ENCODE assay signal across 23 cellular contexts in the genomic region with DNA sequence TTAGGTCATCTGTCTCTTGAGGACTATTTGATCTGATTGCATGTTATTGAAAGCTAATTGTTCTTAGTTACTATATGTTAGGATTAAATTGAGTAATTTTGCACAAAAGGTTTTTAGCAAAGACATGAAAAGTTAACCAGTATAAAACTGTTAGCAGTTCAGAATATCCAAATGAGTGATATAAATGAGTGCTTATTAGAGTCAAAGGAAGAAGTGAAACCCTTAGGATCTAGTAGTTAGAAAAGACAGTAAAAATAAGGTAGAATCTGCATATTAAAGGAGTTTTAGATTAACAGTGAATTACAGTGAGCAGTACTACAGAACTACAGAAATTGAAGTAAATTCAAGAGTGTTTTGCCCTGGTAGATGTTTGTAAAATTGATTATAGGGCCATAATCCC. TPM values are rescaled to one million over a fixed set of nuclear protein-coding genes. Genes with fewer than 3 reads are reported as not detected.
DNase-seq lines count a peak whose midpoint lies in the region; ATAC-seq and TF ChIP-seq lines count a peak whose summit lies in the region.
"Had no signal": no experiment of that assay in that cellular context is flagged by ENCODE, and none has a peak within 500 bp of the region (broad histone marks: within the 10 kb centered on the region; RNA-seq: fewer than 3 reads in every experiment).

No MANE protein-coding gene starts in this region.

- peak overlapping the region; percentile 17 for H3K4me2 ChIP-seq in SU-DHL-6 (ENCODE audit: low read depth, low read length, poor library complexity, severe bottlenecking)

- peaks cover 55 to 95% (median 78%) of the 10 kb centered on the region in 4 donors for H3K4me1 Mint-ChIP-seq in CD4-positive, alpha-beta memory T cell
- H3K4me1 Mint-ChIP-seq in effector memory CD8-positive, alpha-beta T cell (ENCODE audit: low read depth in 2 of 2): peaks cover 64 to 88% of the 10 kb centered on the region in 2 donors

- H3K9ac ChIP-seq in SU-DHL-6 (ENCODE audit: low read length): no peak overlapping the region
- H3K9ac ChIP-seq: parathyroid adenoma had no signal

- peaks cover 0 to 3% of the 10 kb centered on the region in 2 donors for H3K9me3 ChIP-seq in CD4-positive, alpha-beta memory T cell (ENCODE audit: control insufficient read depth in 1 of 2, low read length in 2 of 2)
- H3K9me3 ChIP-seq in SU-DHL-6 (ENCODE audit: insufficient read depth, low read length): no peaks in the 10 kb centered on the region
- no peaks in the 10 kb centered on the region for H3K9me3 ChIP-seq in vagina
- H3K9me3 ChIP-seq: adrenal gland, suprapubic skin had no signal

- CTCF ChIA-PET in CD4-positive, alpha-beta memory T cell (lab: Charles Lee; ENCODE audit: partially characterized antibody): no interaction called here

- DNase-seq in CD4-positive, alpha-beta memory T cell: no peak
- DNase-seq in effector memory CD8-positive, alpha-beta T cell: no peak
- no peak for DNase-seq in vagina (ENCODE audit: extremely low spot score in 2 of 2)
- DNase-seq in activated CD8-positive, alpha-beta memory T cell treated with anti-CD3 and anti-CD28 coated beads, Interleukin-2, amount 50 U/mL, for 48 hours: no peak
- DNase-seq in stimulated activated CD4-positive, alpha-beta T cell treated with anti-CD3 and anti-CD28 coated beads, Interleukin-2, amount 100 ng/mL, for 24 hours: no peak
- DNase-seq: activated CD8-positive, alpha-beta memory T cell treated with anti-CD3 and anti-CD28 coated beads, Interleukin-2, amount 50 U/mL, for 4 hours; adrenal gland; Calu3; central memory CD4-positive, alpha-beta T cell; effector memory CD4-positive, alpha-beta T cell; H9; left ventricle myocardium inferior; NCI-H1092 treated with DMSO at 0.1 percent for 48 hours; NCI-H524 treated with DMSO at 0.1 percent for 48 hours; SIG-M5; stimulated activated CD4-positive, alpha-beta T cell treated with anti-CD3 and anti-CD28 coated beads, Interleukin-4, amount 100 ng/mL, for 1 hour; T-helper 2 cell had no signal

- H2AFZ ChIP-seq in ACC112 (ENCODE audit: low read length, unreplicated experiment): no peak overlapping the region
- H2AFZ ChIP-seq in SU-DHL-6 (ENCODE audit: low read depth, low read length, severe bottlenecking): no peak overlapping the region
- H2AFZ ChIP-seq: parathyroid adenoma had no signal

- H3K36me3 ChIP-seq in ACC112 (ENCODE audit: insufficient read depth, low read length) (peaks cover 32% of the 10 kb centered on the region), SU-DHL-6 (ENCODE audit: low read length) (peaks cover 22% of the 10 kb centered on the region), vagina (peaks cover 0 to 3% of the 10 kb centered on the region in 2 donors)
- H3K36me3 ChIP-seq in CD4-positive, alpha-beta memory T cell (ENCODE audit: insufficient read depth, low read length): peaks cover 20% of the 10 kb centered on the region
- H3K36me3 ChIP-seq: adrenal gland had no signal

- TF ChIP-seq POLR2A in vagina (IDR thresholded peaks at IDR 0.05): no peak

- peaks cover 38 to 52% of the 10 kb centered on the region in 2 donors for H3K36me3 Mint-ChIP-seq in CD4-positive, alpha-beta memory T cell
- H3K36me3 Mint-ChIP-seq in effector memory CD8-positive, alpha-beta T cell (ENCODE audit: insufficient read depth): peaks cover 68% of the 10 kb centered on the region

- peaks cover 24% of the 10 kb centered on the region for H4K20me1 ChIP-seq in SU-DHL-6 (ENCODE audit: low read depth, low read length)

- H3K27me3 Mint-ChIP-seq in CD4-positive, alpha-beta memory T cell: no peaks in the 10 kb centered on the region
- no peaks in the 10 kb centered on the region for H3K27me3 Mint-ChIP-seq in effector memory CD8-positive, alpha-beta T cell

- H3K27ac Mint-ChIP-seq in CD4-positive, alpha-beta memory T cell: peak overlapping the region in 6 of 7 donors; percentile 14 to 75 (median 62)
- H3K27ac Mint-ChIP-seq in effector memory CD8-positive, alpha-beta T cell: peak overlapping the region; percentile 15 to 93

- TF ChIP-seq CTCF in SU-DHL-6 (IDR thresholded peaks at IDR 0.05; ENCODE audit: insufficient read depth, low read length, poor library complexity, severe bottlenecking) (no peak), vagina (IDR thresholded peaks at IDR 0.05) (no peak)

- H3K27ac ChIP-seq in ACC112 (ENCODE audit: low read depth, low read length): 0 out of 2 replicates have a peak overlapping the region, but pooled peaks have one; percentile 4
- no peak overlapping the region for H3K27ac ChIP-seq in CD4-positive, alpha-beta memory T cell (ENCODE audit: low read depth, low read length)
- no peak overlapping the region; the same call in 1 of the 2 replicates for H3K27ac ChIP-seq in SU-DHL-6 (ENCODE audit: low read depth, low read length)
- H3K27ac ChIP-seq in vagina: no peak overlapping the region
- H3K27ac ChIP-seq: parathyroid adenoma, suprapubic skin had no signal

- H3K4me3 Mint-ChIP-seq in CD4-positive, alpha-beta memory T cell: peak overlapping the region in 5 of 8 donors; percentile 1 to 55 (median 29)
- H3K4me3 Mint-ChIP-seq in effector memory CD8-positive, alpha-beta T cell: peak overlapping the region; percentile 71 to 73
- H3K4me3 Mint-ChIP-seq: H9 had no signal

- peaks cover 2 to 12% (median 3%) of the 10 kb centered on the region in 8 donors for H3K9me3 Mint-ChIP-seq in CD4-positive, alpha-beta memory T cell
- peaks cover 0 to 2% of the 10 kb centered on the region in 2 donors for H3K9me3 Mint-ChIP-seq in effector memory CD8-positive, alpha-beta T cell

- POLR2A ChIA-PET in CD4-positive, alpha-beta memory T cell (lab: Charles Lee; ENCODE audit: partially characterized antibody): interaction anchor here (10.0 kb wide), 1 partner anchor 11 kb away, joined by 66 read pairs; the partner anchor contains the start of gene RAP1B

- ATAC-seq in effector memory CD8-positive, alpha-beta T cell (replicated peaks): no peak
- ATAC-seq in HG02981 (IDR thresholded peaks at IDR 0.05; ENCODE audit: unreplicated experiment): no peak
- ATAC-seq: activated CD4-positive, CD25-positive, alpha-beta regulatory T cell treated with anti-CD3 and anti-CD28 coated beads, Interleukin-2, amount 50 U/mL, for 24 hours had no signal

- intact Hi-C loops in CD4-positive, alpha-beta memory T cell (cut with micrococcal nuclease): loop anchor here (2.0 kb wide), 1 partner anchor 16 kb away; no protein-coding TSS in a partner anchor
- intact Hi-C loops in vagina (cut with DNase I): no loop called here

- no peaks in the 10 kb centered on the region for H3K27me3 ChIP-seq in ACC112 (ENCODE audit: insufficient read depth, low read length)
- no peaks in the 10 kb centered on the region for H3K27me3 ChIP-seq in CD4-positive, alpha-beta memory T cell (ENCODE audit: insufficient read depth, low read length)
- H3K27me3 ChIP-seq in SU-DHL-6 (ENCODE audit: low read length): no peaks in the 10 kb centered on the region
- H3K27me3 ChIP-seq in vagina: no peaks in the 10 kb centered on the region
- H3K27me3 ChIP-seq: adrenal gland, suprapubic skin had no signal

- H3K4me3 ChIP-seq in ACC112 (ENCODE audit: low read depth, low read length): no peak overlapping the region
- H3K4me3 ChIP-seq in CD4-positive, alpha-beta memory T cell (ENCODE audit: low read length in 2 of 2): no peak overlapping the region
- no peak overlapping the region for H3K4me3 ChIP-seq in SU-DHL-6 (ENCODE audit: insufficient read depth, low read length, poor library complexity, severe bottlenecking)
- no peak overlapping the region for H3K4me3 ChIP-seq in vagina
- H3K4me3 ChIP-seq: adrenal gland, left ventricle myocardium inferior, suprapubic skin had no signal

- H3K9me2 ChIP-seq in SU-DHL-6 (replicated peaks; ENCODE audit: insufficient read depth, low read length): no peaks in the 10 kb centered on the region

- H3K79me2 ChIP-seq in ACC112 (ENCODE audit: control insufficient read depth, insufficient read depth, low read length, unreplicated experiment): peaks cover 100% of the 10 kb centered on the region
- H3K79me2 ChIP-seq in SU-DHL-6 (ENCODE audit: insufficient read depth, low read length): peaks cover 100% of the 10 kb centered on the region

- peaks cover 2% of the 10 kb centered on the region; the same call in 1 of the 2 replicates for H3F3A ChIP-seq in SU-DHL-6 (ENCODE audit: insufficient read depth)

- H3K4me1 ChIP-seq in ACC112 (ENCODE audit: control insufficient read depth, insufficient read depth, low read length, unreplicated experiment) (peaks cover 52% of the 10 kb centered on the region), vagina (peaks cover 69% of the 10 kb centered on the region)
- peaks cover 87% of the 10 kb centered on the region for H3K4me1 ChIP-seq in CD4-positive, alpha-beta memory T cell (ENCODE audit: insufficient read depth, low read length)

RNA-seq across cellular contexts. Expression of gene RAP1B, which starts 12.4 kb away (rescaled TPM):
- total RNA-seq in CD4-positive, alpha-beta memory T cell: 100 to 1,000 TPM; 193 to 195 TPM
- polyA plus RNA-seq in CD4-positive, alpha-beta memory T cell: 100 to 1,000 TPM; 433 to 542 TPM
- total RNA-seq in vagina: 169 TPM
